Comparison of ENCODE assay signal across 1 cellular context in the genomic region with DNA sequence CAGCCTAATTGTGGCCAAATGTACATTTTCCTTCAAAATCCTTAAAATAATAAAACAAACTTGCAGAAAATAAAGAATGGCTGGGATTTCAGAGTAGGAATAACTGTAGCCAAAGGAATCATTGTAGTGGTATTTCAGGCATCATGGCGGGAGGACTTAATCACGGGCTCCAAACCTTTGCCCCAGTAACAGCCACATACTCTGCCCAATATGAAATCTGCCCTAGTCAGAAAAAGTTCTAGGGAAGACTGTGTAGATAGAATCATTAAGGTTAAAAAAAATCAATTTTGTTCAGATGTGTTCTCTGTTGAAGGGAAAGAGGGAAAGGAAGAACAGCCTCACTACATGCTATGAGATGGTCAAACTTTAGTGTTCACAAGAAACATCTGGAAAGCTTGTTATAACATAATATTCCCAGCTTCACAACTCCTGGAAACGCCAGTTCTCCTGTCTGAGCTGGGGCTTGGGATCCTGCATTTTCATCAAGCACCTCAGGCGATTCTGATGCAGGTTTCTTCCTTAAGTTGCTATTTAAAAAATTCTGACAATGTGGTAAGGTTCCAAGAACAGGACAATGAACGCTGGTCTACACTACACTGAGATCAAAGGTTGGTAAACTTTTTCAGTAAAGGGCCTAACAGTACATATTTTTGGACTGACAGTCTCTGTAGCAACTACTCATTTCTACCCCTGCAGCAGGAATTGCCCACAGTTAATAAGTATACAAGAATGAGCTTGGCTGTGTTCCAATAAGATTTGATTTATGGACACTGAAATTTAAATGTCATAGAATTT.
TF ChIP-seq lines count a peak whose summit lies in the region.

No MANE protein-coding gene starts in this region.

TF ChIP-seq in HepG2, 621 proteins besides CTCF, POLR2A, EP300 and RAD21 (continued from another document and continues in another):
- TF ChIP-seq, protein P1, sequence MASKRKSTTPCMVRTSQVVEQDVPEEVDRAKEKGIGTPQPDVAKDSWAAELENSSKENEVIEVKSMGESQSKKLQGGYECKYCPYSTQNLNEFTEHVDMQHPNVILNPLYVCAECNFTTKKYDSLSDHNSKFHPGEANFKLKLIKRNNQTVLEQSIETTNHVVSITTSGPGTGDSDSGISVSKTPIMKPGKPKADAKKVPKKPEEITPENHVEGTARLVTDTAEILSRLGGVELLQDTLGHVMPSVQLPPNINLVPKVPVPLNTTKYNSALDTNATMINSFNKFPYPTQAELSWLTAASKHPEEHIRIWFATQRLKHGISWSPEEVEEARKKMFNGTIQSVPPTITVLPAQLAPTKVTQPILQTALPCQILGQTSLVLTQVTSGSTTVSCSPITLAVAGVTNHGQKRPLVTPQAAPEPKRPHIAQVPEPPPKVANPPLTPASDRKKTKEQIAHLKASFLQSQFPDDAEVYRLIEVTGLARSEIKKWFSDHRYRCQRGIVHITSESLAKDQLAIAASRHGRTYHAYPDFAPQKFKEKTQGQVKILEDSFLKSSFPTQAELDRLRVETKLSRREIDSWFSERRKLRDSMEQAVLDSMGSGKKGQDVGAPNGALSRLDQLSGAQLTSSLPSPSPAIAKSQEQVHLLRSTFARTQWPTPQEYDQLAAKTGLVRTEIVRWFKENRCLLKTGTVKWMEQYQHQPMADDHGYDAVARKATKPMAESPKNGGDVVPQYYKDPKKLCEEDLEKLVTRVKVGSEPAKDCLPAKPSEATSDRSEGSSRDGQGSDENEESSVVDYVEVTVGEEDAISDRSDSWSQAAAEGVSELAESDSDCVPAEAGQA (IDR thresholded peaks at IDR 0.05; ENCODE audit: low read depth), result no peak
- TF ChIP-seq, protein P1 (CRISPR knock-in tag; IDR thresholded peaks at IDR 0.05; ENCODE audit: borderline replicate concordance), result no peak
- no peak for TF ChIP-seq ZNF274 (CRISPR knock-in tag; IDR thresholded peaks at IDR 0.05)
- TF ChIP-seq RCOR2 (CRISPR knock-in tag; IDR thresholded peaks at IDR 0.05), result peak; percentile 68; the same call in 1 of the 2 replicates
- no peak for TF ChIP-seq DNMT3B (CRISPR knock-in tag; conservative IDR thresholded peaks at IDR 0.05)
- TF ChIP-seq YEATS2 (CRISPR knock-in tag; IDR thresholded peaks at IDR 0.05; ENCODE audit: borderline replicate concordance), result no peak
- TF ChIP-seq ZNF3 (CRISPR knock-in tag; IDR thresholded peaks at IDR 0.05), result no peak
- no peak for TF ChIP-seq GLI4 (CRISPR knock-in tag; IDR thresholded peaks at IDR 0.05; ENCODE audit: borderline replicate concordance)
- no peak for TF ChIP-seq ZFP36 (IDR thresholded peaks at IDR 0.05; ENCODE audit: borderline replicate concordance, low read depth, low read length, partially characterized antibody)
- TF ChIP-seq, protein P2, sequence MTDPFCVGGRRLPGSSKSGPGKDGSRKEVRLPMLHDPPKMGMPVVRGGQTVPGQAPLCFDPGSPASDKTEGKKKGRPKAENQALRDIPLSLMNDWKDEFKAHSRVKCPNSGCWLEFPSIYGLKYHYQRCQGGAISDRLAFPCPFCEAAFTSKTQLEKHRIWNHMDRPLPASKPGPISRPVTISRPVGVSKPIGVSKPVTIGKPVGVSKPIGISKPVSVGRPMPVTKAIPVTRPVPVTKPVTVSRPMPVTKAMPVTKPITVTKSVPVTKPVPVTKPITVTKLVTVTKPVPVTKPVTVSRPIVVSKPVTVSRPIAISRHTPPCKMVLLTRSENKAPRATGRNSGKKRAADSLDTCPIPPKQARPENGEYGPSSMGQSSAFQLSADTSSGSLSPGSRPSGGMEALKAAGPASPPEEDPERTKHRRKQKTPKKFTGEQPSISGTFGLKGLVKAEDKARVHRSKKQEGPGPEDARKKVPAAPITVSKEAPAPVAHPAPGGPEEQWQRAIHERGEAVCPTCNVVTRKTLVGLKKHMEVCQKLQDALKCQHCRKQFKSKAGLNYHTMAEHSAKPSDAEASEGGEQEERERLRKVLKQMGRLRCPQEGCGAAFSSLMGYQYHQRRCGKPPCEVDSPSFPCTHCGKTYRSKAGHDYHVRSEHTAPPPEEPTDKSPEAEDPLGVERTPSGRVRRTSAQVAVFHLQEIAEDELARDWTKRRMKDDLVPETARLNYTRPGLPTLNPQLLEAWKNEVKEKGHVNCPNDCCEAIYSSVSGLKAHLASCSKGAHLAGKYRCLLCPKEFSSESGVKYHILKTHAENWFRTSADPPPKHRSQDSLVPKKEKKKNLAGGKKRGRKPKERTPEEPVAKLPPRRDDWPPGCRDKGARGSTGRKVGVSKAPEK (CRISPR knock-in tag; IDR thresholded peaks at IDR 0.05; ENCODE audit: borderline replicate concordance), result no peak
- TF ChIP-seq ARID2 (CRISPR knock-in tag; IDR thresholded peaks at IDR 0.05; ENCODE audit: borderline replicate concordance), result no peak
- TF ChIP-seq ZNF781 (CRISPR knock-in tag; IDR thresholded peaks at IDR 0.05; ENCODE audit: borderline replicate concordance, not compliant biosample characterization), result no peak
- TF ChIP-seq, protein P3, sequence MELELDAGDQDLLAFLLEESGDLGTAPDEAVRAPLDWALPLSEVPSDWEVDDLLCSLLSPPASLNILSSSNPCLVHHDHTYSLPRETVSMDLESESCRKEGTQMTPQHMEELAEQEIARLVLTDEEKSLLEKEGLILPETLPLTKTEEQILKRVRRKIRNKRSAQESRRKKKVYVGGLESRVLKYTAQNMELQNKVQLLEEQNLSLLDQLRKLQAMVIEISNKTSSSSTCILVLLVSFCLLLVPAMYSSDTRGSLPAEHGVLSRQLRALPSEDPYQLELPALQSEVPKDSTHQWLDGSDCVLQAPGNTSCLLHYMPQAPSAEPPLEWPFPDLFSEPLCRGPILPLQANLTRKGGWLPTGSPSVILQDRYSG (CRISPR knock-in tag; IDR thresholded peaks at IDR 0.05), result no peak
- TF ChIP-seq JARID2 (CRISPR knock-in tag; IDR thresholded peaks at IDR 0.05; ENCODE audit: insufficient replicate concordance), result no peak
- TF ChIP-seq ZNF225 (CRISPR knock-in tag; IDR thresholded peaks at IDR 0.05), result no peak
- TF ChIP-seq, protein P4, sequence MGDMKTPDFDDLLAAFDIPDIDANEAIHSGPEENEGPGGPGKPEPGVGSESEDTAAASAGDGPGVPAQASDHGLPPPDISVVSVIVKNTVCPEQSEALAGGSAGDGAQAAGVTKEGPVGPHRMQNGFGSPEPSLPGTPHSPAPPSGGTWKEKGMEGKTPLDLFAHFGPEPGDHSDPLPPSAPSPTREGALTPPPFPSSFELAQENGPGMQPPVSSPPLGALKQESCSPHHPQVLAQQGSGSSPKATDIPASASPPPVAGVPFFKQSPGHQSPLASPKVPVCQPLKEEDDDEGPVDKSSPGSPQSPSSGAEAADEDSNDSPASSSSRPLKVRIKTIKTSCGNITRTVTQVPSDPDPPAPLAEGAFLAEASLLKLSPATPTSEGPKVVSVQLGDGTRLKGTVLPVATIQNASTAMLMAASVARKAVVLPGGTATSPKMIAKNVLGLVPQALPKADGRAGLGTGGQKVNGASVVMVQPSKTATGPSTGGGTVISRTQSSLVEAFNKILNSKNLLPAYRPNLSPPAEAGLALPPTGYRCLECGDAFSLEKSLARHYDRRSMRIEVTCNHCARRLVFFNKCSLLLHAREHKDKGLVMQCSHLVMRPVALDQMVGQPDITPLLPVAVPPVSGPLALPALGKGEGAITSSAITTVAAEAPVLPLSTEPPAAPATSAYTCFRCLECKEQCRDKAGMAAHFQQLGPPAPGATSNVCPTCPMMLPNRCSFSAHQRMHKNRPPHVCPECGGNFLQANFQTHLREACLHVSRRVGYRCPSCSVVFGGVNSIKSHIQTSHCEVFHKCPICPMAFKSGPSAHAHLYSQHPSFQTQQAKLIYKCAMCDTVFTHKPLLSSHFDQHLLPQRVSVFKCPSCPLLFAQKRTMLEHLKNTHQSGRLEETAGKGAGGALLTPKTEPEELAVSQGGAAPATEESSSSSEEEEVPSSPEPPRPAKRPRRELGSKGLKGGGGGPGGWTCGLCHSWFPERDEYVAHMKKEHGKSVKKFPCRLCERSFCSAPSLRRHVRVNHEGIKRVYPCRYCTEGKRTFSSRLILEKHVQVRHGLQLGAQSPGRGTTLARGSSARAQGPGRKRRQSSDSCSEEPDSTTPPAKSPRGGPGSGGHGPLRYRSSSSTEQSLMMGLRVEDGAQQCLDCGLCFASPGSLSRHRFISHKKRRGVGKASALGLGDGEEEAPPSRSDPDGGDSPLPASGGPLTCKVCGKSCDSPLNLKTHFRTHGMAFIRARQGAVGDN (CRISPR knock-in tag; IDR thresholded peaks at IDR 0.05), result no peak
- TF ChIP-seq, protein P5, sequence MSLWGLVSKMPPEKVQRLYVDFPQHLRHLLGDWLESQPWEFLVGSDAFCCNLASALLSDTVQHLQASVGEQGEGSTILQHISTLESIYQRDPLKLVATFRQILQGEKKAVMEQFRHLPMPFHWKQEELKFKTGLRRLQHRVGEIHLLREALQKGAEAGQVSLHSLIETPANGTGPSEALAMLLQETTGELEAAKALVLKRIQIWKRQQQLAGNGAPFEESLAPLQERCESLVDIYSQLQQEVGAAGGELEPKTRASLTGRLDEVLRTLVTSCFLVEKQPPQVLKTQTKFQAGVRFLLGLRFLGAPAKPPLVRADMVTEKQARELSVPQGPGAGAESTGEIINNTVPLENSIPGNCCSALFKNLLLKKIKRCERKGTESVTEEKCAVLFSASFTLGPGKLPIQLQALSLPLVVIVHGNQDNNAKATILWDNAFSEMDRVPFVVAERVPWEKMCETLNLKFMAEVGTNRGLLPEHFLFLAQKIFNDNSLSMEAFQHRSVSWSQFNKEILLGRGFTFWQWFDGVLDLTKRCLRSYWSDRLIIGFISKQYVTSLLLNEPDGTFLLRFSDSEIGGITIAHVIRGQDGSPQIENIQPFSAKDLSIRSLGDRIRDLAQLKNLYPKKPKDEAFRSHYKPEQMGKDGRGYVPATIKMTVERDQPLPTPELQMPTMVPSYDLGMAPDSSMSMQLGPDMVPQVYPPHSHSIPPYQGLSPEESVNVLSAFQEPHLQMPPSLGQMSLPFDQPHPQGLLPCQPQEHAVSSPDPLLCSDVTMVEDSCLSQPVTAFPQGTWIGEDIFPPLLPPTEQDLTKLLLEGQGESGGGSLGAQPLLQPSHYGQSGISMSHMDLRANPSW (CRISPR knock-in tag; IDR thresholded peaks at IDR 0.05; ENCODE audit: borderline replicate concordance), result no peak
- TF ChIP-seq ZNF468 (CRISPR knock-in tag; IDR thresholded peaks at IDR 0.05), result no peak
- TF ChIP-seq, protein P6, sequence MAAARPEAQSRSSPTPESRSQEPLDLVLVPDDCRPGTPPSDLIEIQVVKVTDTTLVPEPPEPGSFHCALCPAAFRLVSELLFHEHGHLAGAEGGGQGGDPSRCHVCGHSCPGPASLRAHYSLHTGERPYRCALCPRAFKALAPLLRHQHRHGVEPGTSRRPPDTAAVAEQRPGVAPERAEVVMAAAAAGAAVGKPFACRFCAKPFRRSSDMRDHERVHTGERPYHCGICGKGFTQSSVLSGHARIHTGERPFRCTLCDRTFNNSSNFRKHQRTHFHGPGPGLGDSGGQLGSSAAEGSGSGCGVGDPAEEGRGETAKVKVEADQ (CRISPR knock-in tag; IDR thresholded peaks at IDR 0.05; ENCODE audit: borderline replicate concordance), result no peak
- TF ChIP-seq, protein P7, sequence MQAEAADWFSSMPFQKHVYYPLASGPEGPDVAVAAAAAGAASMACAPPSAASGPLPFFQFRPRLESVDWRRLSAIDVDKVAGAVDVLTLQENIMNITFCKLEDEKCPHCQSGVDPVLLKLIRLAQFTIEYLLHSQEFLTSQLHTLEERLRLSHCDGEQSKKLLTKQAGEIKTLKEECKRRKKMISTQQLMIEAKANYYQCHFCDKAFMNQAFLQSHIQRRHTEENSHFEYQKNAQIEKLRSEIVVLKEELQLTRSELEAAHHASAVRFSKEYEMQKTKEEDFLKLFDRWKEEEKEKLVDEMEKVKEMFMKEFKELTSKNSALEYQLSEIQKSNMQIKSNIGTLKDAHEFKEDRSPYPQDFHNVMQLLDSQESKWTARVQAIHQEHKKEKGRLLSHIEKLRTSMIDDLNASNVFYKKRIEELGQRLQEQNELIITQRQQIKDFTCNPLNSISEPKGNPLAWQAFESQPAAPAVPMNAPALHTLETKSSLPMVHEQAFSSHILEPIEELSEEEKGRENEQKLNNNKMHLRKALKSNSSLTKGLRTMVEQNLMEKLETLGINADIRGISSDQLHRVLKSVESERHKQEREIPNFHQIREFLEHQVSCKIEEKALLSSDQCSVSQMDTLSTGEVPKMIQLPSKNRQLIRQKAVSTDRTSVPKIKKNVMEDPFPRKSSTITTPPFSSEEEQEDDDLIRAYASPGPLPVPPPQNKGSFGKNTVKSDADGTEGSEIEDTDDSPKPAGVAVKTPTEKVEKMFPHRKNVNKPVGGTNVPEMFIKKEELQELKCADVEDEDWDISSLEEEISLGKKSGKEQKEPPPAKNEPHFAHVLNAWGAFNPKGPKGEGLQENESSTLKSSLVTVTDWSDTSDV (CRISPR knock-in tag; IDR thresholded peaks at IDR 0.05), result no peak
- TF ChIP-seq HOXA7 (CRISPR knock-in tag; IDR thresholded peaks at IDR 0.05), result no peak
- TF ChIP-seq THAP11 (CRISPR knock-in tag; IDR thresholded peaks at IDR 0.05), result 0 out of 2 replicates have a peak, but pooled peaks have one; percentile 15
- no peak for TF ChIP-seq CHCHD3 (CRISPR knock-in tag; IDR thresholded peaks at IDR 0.05)
- no peak for TF ChIP-seq MIXL1 (CRISPR knock-in tag; IDR thresholded peaks at IDR 0.05)
- TF ChIP-seq, protein P8, sequence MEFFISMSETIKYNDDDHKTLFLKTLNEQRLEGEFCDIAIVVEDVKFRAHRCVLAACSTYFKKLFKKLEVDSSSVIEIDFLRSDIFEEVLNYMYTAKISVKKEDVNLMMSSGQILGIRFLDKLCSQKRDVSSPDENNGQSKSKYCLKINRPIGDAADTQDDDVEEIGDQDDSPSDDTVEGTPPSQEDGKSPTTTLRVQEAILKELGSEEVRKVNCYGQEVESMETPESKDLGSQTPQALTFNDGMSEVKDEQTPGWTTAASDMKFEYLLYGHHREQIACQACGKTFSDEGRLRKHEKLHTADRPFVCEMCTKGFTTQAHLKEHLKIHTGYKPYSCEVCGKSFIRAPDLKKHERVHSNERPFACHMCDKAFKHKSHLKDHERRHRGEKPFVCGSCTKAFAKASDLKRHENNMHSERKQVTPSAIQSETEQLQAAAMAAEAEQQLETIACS (CRISPR knock-in tag; IDR thresholded peaks at IDR 0.05), result no peak
